ENCODE assay signal across 1 cellular context in genomic region chr9:114382951-114383865, GRCh38.
TF ChIP-seq lines count a peak whose summit lies in the region.

No MANE protein-coding gene starts in this region.

TF ChIP-seq in SK-N-SH treated with all-trans-retinoic acid at 6 μM for 48 hours, 23 proteins besides CTCF, POLR2A, EP300 and RAD21 (continued from another document):
- TF ChIP-seq CREB5 (CRISPR knock-in tag; IDR thresholded peaks at IDR 0.05; ENCODE audit: low read depth): no peak
- no peak for TF ChIP-seq ARNTL (CRISPR knock-in tag; IDR thresholded peaks at IDR 0.05; ENCODE audit: borderline replicate concordance, low read depth)
- TF ChIP-seq ESRRG (CRISPR knock-in tag; IDR thresholded peaks at IDR 0.05): no peak
- TF ChIP-seq RARB (CRISPR knock-in tag; IDR thresholded peaks at IDR 0.05): no peak
- no peak for TF ChIP-seq PATZ1 (CRISPR knock-in tag; IDR thresholded peaks at IDR 0.05; ENCODE audit: borderline replicate concordance)
